ENCODE assay signal across 15 cellular contexts in genomic region chr2:69754633-69755032, GRCh38. TPM values are rescaled to one million over a fixed set of nuclear protein-coding genes. Genes with fewer than 3 reads are reported as not detected.
DNase-seq lines count a peak whose midpoint lies in the region; ATAC-seq, FAIRE-seq and TF ChIP-seq lines count a peak whose summit lies in the region.
"Had no signal": no experiment of that assay in that cellular context is flagged by ENCODE, and none has a peak within 500 bp of the region (broad histone marks: within the 10 kb centered on the region; RNA-seq: fewer than 3 reads in every experiment).

No MANE protein-coding gene starts in this region.

- H3K4me1 Mint-ChIP-seq in T-helper 2 cell treated with Interferon-gamma antibody and Interleukin-4, amounts not matched to agents 5 μg/mL and 100 μg/mL, for 36 hours (ENCODE audit: low read depth): peaks cover 29% of the 10 kb centered on the region
- H3K4me1 Mint-ChIP-seq in stimulated activated naive B cell treated with anti-CD40 and anti-IgM and Interleukin-4, amounts not matched to agents 10 μg/mL and 1 μg/mL and 100 μg/mL, for 72 hours: peaks cover 14 to 28% of the 10 kb centered on the region in 2 donors
- H3K4me1 Mint-ChIP-seq in endodermal cell: peaks cover 4% of the 10 kb centered on the region

- TF ChIP-seq CTCF in SK-N-SH (IDR thresholded peaks at IDR 0.05) (no peak), kidney (IDR thresholded peaks at IDR 0.05; ENCODE audit: borderline replicate concordance, extremely low read depth, insufficient read depth) (no peak), endodermal cell (conservative IDR thresholded peaks at IDR 0.05) (no peak)

- H3K4me2 ChIP-seq in SK-N-SH: peak overlapping the region; percentile 47; the same call in 1 of the 2 replicates

- no peak for TF ChIP-seq RAD21 in SK-N-SH (IDR thresholded peaks at IDR 0.05; ENCODE audit: low read length)

- H3K9me2 ChIP-seq in SK-N-SH: no peaks in the 10 kb centered on the region

- H3K27ac Mint-ChIP-seq in T-helper 2 cell treated with Interferon-gamma antibody and Interleukin-4, amounts not matched to agents 5 μg/mL and 100 μg/mL, for 36 hours: peak overlapping the region; percentile 70
- peak overlapping the region; percentile 44 for H3K27ac Mint-ChIP-seq in stimulated activated naive B cell treated with anti-CD40 and anti-IgM and Interleukin-4, amounts not matched to agents 10 μg/mL and 1 μg/mL and 100 μg/mL, for 72 hours
- H3K27ac Mint-ChIP-seq in endodermal cell: no peak overlapping the region

- FAIRE-seq in kidney (lab: Jason Lieb, UNC) (no peak), GM12891 (lab: Jason Lieb, UNC) (no peak), urothelium cell line (lab: Jason Lieb, UNC) (no peak)
- FAIRE-seq: A204.1, bronchial epithelial cell had no signal

- no peak overlapping the region for H3K27ac ChIP-seq in SK-N-SH (ENCODE audit: low read depth in 2 of 2, low read length in 1 of 2)
- peak overlapping the region; percentile 14 to 63 for H3K27ac ChIP-seq in kidney (ENCODE audit: low read depth in 2 of 2, low read length in 2 of 2)
- no peak overlapping the region for H3K27ac ChIP-seq in endodermal cell (ENCODE audit: low read depth, low read length)

- intact Hi-C loops in kidney (cut with DNase I): no loop called here

- no peak for ATAC-seq in stimulated activated naive B cell treated with anti-CD40 and anti-IgM and Interleukin-4, amounts not matched to agents 10 μg/mL and 1 μg/mL and 100 μg/mL, for 72 hours (replicated peaks)
- ATAC-seq: stimulated activated naive CD8-positive, alpha-beta T cell treated with anti-CD3 and anti-CD28 coated beads, Interleukin-15, Interleukin-2, amounts not matched to agents 100 U/mL and 50 U/mL, for 24 hours had no signal

- H3K36me3 Mint-ChIP-seq in T-helper 2 cell treated with Interferon-gamma antibody and Interleukin-4, amounts not matched to agents 5 μg/mL and 100 μg/mL, for 36 hours (ENCODE audit: low read depth): peaks cover 13% of the 10 kb centered on the region
- H3K36me3 Mint-ChIP-seq in stimulated activated naive B cell treated with anti-CD40 and anti-IgM and Interleukin-4, amounts not matched to agents 10 μg/mL and 1 μg/mL and 100 μg/mL, for 72 hours: peaks cover 5 to 7% of the 10 kb centered on the region in 2 donors
- H3K36me3 Mint-ChIP-seq in endodermal cell (ENCODE audit: low read depth): no peaks in the 10 kb centered on the region

- WGBS in SK-N-SH (ENCODE audit: low lambda C conversion rate): 65% methylated on average over 1 of the region's 1 CpG
- WGBS in endodermal cell (ENCODE audit: insufficient coverage in 1 of 2, insufficient read length in 1 of 2), 2 experiments: 89% methylated on average over 1 of the region's 1 CpG; no CpG with 5 or more reads in 1 of the 2 experiments

- H3K36me3 ChIP-seq in SK-N-SH (replicated peaks in 1 of 2; ENCODE audit: control insufficient read depth in 1 of 2, insufficient read depth in 2 of 2, low read length in 1 of 2) (peaks cover 0 to 13% of the 10 kb centered on the region in 2 experiments), kidney (ENCODE audit: control insufficient read depth in 1 of 2, insufficient read depth in 2 of 2, low read length in 2 of 2) (no peaks in the 10 kb centered on the region), endodermal cell (ENCODE audit: control insufficient read depth, insufficient read depth, low read length) (no peaks in the 10 kb centered on the region)

- H3K27me3 Mint-ChIP-seq in T-helper 2 cell treated with Interferon-gamma antibody and Interleukin-4, amounts not matched to agents 5 μg/mL and 100 μg/mL, for 36 hours (ENCODE audit: low read depth): no peaks in the 10 kb centered on the region
- no peaks in the 10 kb centered on the region for H3K27me3 Mint-ChIP-seq in stimulated activated naive B cell treated with anti-CD40 and anti-IgM and Interleukin-4, amounts not matched to agents 10 μg/mL and 1 μg/mL and 100 μg/mL, for 72 hours
- no peaks in the 10 kb centered on the region for H3K27me3 Mint-ChIP-seq in endodermal cell (ENCODE audit: insufficient read depth)

- POLR2A ChIA-PET in SK-N-SH (lab: Yijun Ruan, JAX): no interaction called here

- DNase-seq in T-helper 2 cell treated with Interferon-gamma antibody and Interleukin-4, amounts not matched to agents 5 μg/mL and 100 μg/mL, for 36 hours (ENCODE audit: low spot score): no peak
- DNase-seq in T-helper 2 cell (no peak), SK-N-SH (no peak), kidney (no peak), GM12891 (ENCODE audit: insufficient read length, low spot score) (no peak), endodermal cell (no peak), urothelium cell line (ENCODE audit: low spot score) (no peak)
- DNase-seq in stimulated activated naive B cell treated with anti-CD40 and anti-IgM and Interleukin-4, amounts not matched to agents 10 μg/mL and 1 μg/mL and 100 μg/mL, for 72 hours: no peak
- DNase-seq: activated effector memory CD4-positive, alpha-beta T cell treated with Interleukin-2 at 50 U/mL for 16 hours; NCI-H345; stimulated activated CD4-positive, alpha-beta T cell treated with anti-CD3 and anti-CD28 coated beads, Interleukin-1b, Interleukin-23, amount 100 ng/mL, for 48 hours; stimulated activated naive CD8-positive, alpha-beta T cell treated with anti-CD3 and anti-CD28 coated beads, Interleukin-15, Interleukin-2, amounts not matched to agents 100 U/mL and 50 U/mL, for 24 hours had no signal

- TF ChIP-seq POLR2A in GM12891 (IDR thresholded peaks at IDR 0.05; ENCODE audit: low read depth, low read length): no peak

- H4K20me1 ChIP-seq in SK-N-SH (ENCODE audit: insufficient read depth): peaks cover 9% of the 10 kb centered on the region; the same call in 1 of the 2 replicates

- peaks cover 63% of the 10 kb centered on the region for H3K79me2 ChIP-seq in SK-N-SH (ENCODE audit: insufficient read depth)

- H3K4me1 ChIP-seq in SK-N-SH (ENCODE audit: control insufficient read depth in 1 of 2, insufficient read depth in 2 of 2, low read depth in 1 of 2, low read length in 1 of 2): 0 out of 4 replicates have a peak, but pooled peaks cover 0 to 4% of the 10 kb centered on the region in 2 experiments
- peaks cover 15 to 26% of the 10 kb centered on the region in 2 donors for H3K4me1 ChIP-seq in kidney (ENCODE audit: control insufficient read depth in 1 of 2, insufficient read depth in 1 of 2, low read depth in 1 of 2, low read length in 2 of 2)
- no peaks in the 10 kb centered on the region for H3K4me1 ChIP-seq in endodermal cell (ENCODE audit: control insufficient read depth, insufficient read depth, low read length)

- no peaks in the 10 kb centered on the region for H3K9me3 ChIP-seq in SK-N-SH
- no peaks in the 10 kb centered on the region for H3K9me3 ChIP-seq in kidney (ENCODE audit: control insufficient read depth in 1 of 2, low read length in 2 of 2)
- H3K9me3 ChIP-seq in endodermal cell (ENCODE audit: control insufficient read depth, low read length): no peaks in the 10 kb centered on the region

- H3K9me3 Mint-ChIP-seq in T-helper 2 cell treated with Interferon-gamma antibody and Interleukin-4, amounts not matched to agents 5 μg/mL and 100 μg/mL, for 36 hours: no peaks in the 10 kb centered on the region
- H3K9me3 Mint-ChIP-seq in stimulated activated naive B cell treated with anti-CD40 and anti-IgM and Interleukin-4, amounts not matched to agents 10 μg/mL and 1 μg/mL and 100 μg/mL, for 72 hours: no peaks in the 10 kb centered on the region
- H3K9me3 Mint-ChIP-seq in endodermal cell: no peaks in the 10 kb centered on the region
- H3K9me3 Mint-ChIP-seq: neural crest cell had no signal

- H3K27me3 ChIP-seq in SK-N-SH (ENCODE audit: insufficient read depth) (no peaks in the 10 kb centered on the region), endodermal cell (ENCODE audit: control insufficient read depth, insufficient read depth, low read length, poor library complexity, severe bottlenecking) (no peaks in the 10 kb centered on the region)

- peak overlapping the region; percentile 49 for H3K4me3 Mint-ChIP-seq in T-helper 2 cell treated with Interferon-gamma antibody and Interleukin-4, amounts not matched to agents 5 μg/mL and 100 μg/mL, for 36 hours
- H3K4me3 Mint-ChIP-seq in stimulated activated naive B cell treated with anti-CD40 and anti-IgM and Interleukin-4, amounts not matched to agents 10 μg/mL and 1 μg/mL and 100 μg/mL, for 72 hours: no peak overlapping the region
- H3K4me3 Mint-ChIP-seq in endodermal cell: no peak overlapping the region
- H3K4me3 Mint-ChIP-seq: neural crest cell had no signal

- CTCF ChIA-PET in SK-N-SH (lab: Yijun Ruan, JAX): no interaction called here

- H3K4me3 ChIP-seq in SK-N-SH (ENCODE audit: low read depth in 2 of 2, low read length in 1 of 2): no peak overlapping the region
- H3K4me3 ChIP-seq in kidney (ENCODE audit: low read length in 2 of 2): no peak overlapping the region
- H3K4me3 ChIP-seq in endodermal cell (ENCODE audit: low read length): no peak overlapping the region

- H3K9ac ChIP-seq in SK-N-SH (no peak overlapping the region), kidney (ENCODE audit: low read length in 2 of 2) (peak overlapping the region; percentile 21 to 42), endodermal cell (ENCODE audit: extremely low read depth, low read length, poor library complexity, severe bottlenecking) (no peak overlapping the region)

- no peak for TF ChIP-seq EP300 in SK-N-SH (IDR thresholded peaks at IDR 0.05; ENCODE audit: borderline replicate concordance in 1 of 2, low read depth in 1 of 2, low read length in 1 of 2)

- H3F3A ChIP-seq in SK-N-SH (replicated peaks; ENCODE audit: insufficient read depth): peaks cover 5% of the 10 kb centered on the region

- H2AFZ ChIP-seq in SK-N-SH (ENCODE audit: low read depth): no peak overlapping the region

TF ChIP-seq in SK-N-SH, 30 proteins besides CTCF, POLR2A, EP300 and RAD21:
- TF ChIP-seq MEF2A (IDR thresholded peaks at IDR 0.05; ENCODE audit: borderline replicate concordance, low read depth): no peak
- TF ChIP-seq FOXM1 (IDR thresholded peaks at IDR 0.05; ENCODE audit: low read depth): no peak
- TF ChIP-seq YY1 (IDR thresholded peaks at IDR 0.05; ENCODE audit: low read depth): no peak

TF ChIP-seq in GM12891, 5 proteins besides CTCF, POLR2A, EP300 and RAD21:
- TF ChIP-seq TAF1 (IDR thresholded peaks at IDR 0.05; ENCODE audit: low read depth, low read length): no peak
- TF ChIP-seq PAX5 (IDR thresholded peaks at IDR 0.05; ENCODE audit: insufficient read depth, low read length, severe bottlenecking): no peak
- no peak for TF ChIP-seq POLR2AphosphoS5 (IDR thresholded peaks at IDR 0.05; ENCODE audit: low read depth, low read length)
- no peak for TF ChIP-seq SPI1 (IDR thresholded peaks at IDR 0.05; ENCODE audit: low read depth, low read length)
- no peak for TF ChIP-seq POU2F2 (IDR thresholded peaks at IDR 0.05; ENCODE audit: low read depth, low read length)

RNA-seq across cellular contexts. Expression of gene ANXA4, which starts 12.7 kb away (rescaled TPM):
- 93.2 and 137 TPM in 2 replicates for polyA plus RNA-seq in SK-N-SH (2012; rRNA removed)
- 86.9 and 101 TPM in 2 replicates for polyA plus RNA-seq in SK-N-SH (2012; cell fraction: cytosol; rRNA removed)
- polyA plus RNA-seq in SK-N-SH (2012; cell fraction: nucleus; rRNA removed): 126 and 213 TPM in 2 replicates
- total RNA-seq in kidney: 287 TPM
- 168 TPM for polyA plus RNA-seq in kidney (ENCODE audit: insufficient read depth, low read depth, low replicate concordance)
- 51.1 TPM for polyA plus RNA-seq in GM12891 (2012; ENCODE audit: low read depth, missing spikeins)
- 10 to 100 TPM; 18.0 to 21.4 TPM for total RNA-seq in endodermal cell
- polyA plus RNA-seq in endodermal cell (2013, experiment 1 of 2): 11.0 TPM
- 11.1 TPM for polyA plus RNA-seq in endodermal cell (2013, experiment 2 of 2)

Comparison
In these comparisons a context has a peak if more than half of its experiments do, and no peak if none do; other contexts are left out.
1. H3K27ac ChIP-seq: peak in kidney (2 of 2); none in SK-N-SH (0 of 2) and endodermal cell (single experiment).
2. H3K9ac ChIP-seq: peak in kidney (2 of 2); none in SK-N-SH (single experiment) and endodermal cell (single experiment).
3. RNA of gene ANXA4, which starts 12.7 kb away (total RNA-seq): 287 TPM in kidney (single experiment); 18.0 to 21.4 TPM in endodermal cell; every median in the first group is over 10 times any median in the second.